17 cellular contexts compared by ENCODE assay signal in the genomic region with DNA sequence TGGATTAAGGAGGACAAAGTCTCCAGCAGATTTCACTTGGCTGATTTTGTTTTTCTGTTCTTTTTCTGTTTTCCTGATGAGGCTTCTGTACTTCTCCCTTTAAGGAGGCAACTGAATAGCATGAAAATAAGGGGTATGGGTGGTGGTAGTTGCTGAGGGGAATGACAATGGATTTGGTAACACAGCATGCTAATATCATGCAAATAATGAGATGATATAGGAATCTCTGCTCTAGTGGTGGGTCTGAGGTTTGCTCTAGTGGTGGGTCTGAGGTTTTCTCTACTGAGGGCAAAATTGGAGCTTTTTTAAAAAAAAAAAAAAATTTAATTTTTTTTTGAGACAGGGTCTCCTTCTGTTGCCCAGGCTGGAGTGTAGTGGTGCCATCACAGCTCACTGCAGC.
DNase-seq lines count a peak whose midpoint lies in the region; ATAC-seq and TF ChIP-seq lines count a peak whose summit lies in the region.
"Had no signal": no experiment of that assay in that cellular context is flagged by ENCODE, and none has a peak within 500 bp of the region (broad histone marks: within the 10 kb centered on the region; RNA-seq: fewer than 3 reads in every experiment).

No MANE protein-coding gene starts in this region.

- in situ Hi-C loops in gastrocnemius medialis (cut with MboI; ENCODE audit: low sequenced_read_pairs in 4 of 4) = loop anchor here in 1 of 4 donors (25.0 kb wide), 1 partner anchor 506 kb away; no protein-coding TSS in a partner anchor

- intact Hi-C loops in Right ventricle myocardium inferior (cut with DNase I) (loop anchor here (5.0 to 10.0 kb wide), 3 partner anchors 59 to 493 kb away; no protein-coding TSS in a partner anchor), gastrocnemius medialis (cut with DNase I; ENCODE audit: low total_unique reads) (no loop called here), upper lobe of right lung (cut with DNase I) (no loop called here), lower lobe of right lung (cut with DNase I) (no loop called here)
- intact Hi-C loops in activated T-helper 2 cell treated with anti-CD3 and anti-CD28 coated beads, Interferon-gamma antibody, Interleukin-2, Interleukin-4, amounts not matched to agents 10 μg/mL and 5 μg/mL and 100 μg/mL, durations not matched to agents 14 hours and 24 hours and 36 hours (cut with micrococcal nuclease) = no loop called here

- no peaks in the 10 kb centered on the region for H3K9me3 Mint-ChIP-seq in activated T-helper 2 cell treated with anti-CD3 and anti-CD28 coated beads, Interferon-gamma antibody, Interleukin-2, Interleukin-4, amounts not matched to agents 10 μg/mL and 5 μg/mL and 100 μg/mL, durations not matched to agents 14 hours and 24 hours and 36 hours
- H3K9me3 Mint-ChIP-seq: CD4-positive, alpha-beta T cell had no signal

- H3K36me3 ChIP-seq in right atrium auricular region (no peaks in the 10 kb centered on the region), gastrocnemius medialis (no peaks in the 10 kb centered on the region), upper lobe of right lung (no peaks in the 10 kb centered on the region), lower lobe of right lung (no peaks in the 10 kb centered on the region)

- H3K27ac Mint-ChIP-seq in activated T-helper 2 cell treated with anti-CD3 and anti-CD28 coated beads, Interferon-gamma antibody, Interleukin-2, Interleukin-4, amounts not matched to agents 10 μg/mL and 5 μg/mL and 100 μg/mL, durations not matched to agents 14 hours and 24 hours and 36 hours = peak overlapping the region; percentile 49
- H3K27ac Mint-ChIP-seq: CD4-positive, alpha-beta T cell had no signal

- H3K4me1 ChIP-seq in right atrium auricular region = peaks cover 0 to 70% of the 10 kb centered on the region in 2 donors
- H3K4me1 ChIP-seq in gastrocnemius medialis = peaks cover 27 to 47% of the 10 kb centered on the region in 2 donors
- H3K4me1 ChIP-seq in upper lobe of right lung = peaks cover 56% of the 10 kb centered on the region
- peaks cover 75% of the 10 kb centered on the region for H3K4me1 ChIP-seq in lower lobe of right lung

- H3K27me3 ChIP-seq in right atrium auricular region (no peaks in the 10 kb centered on the region), gastrocnemius medialis (no peaks in the 10 kb centered on the region), upper lobe of right lung (no peaks in the 10 kb centered on the region), lower lobe of right lung (ENCODE audit: low read depth) (no peaks in the 10 kb centered on the region)

- H3K27ac ChIP-seq in right atrium auricular region = peak overlapping the region; percentile 18 to 26
- peak overlapping the region in 3 of 4 donors; percentile 22 to 60 (median 36) for H3K27ac ChIP-seq in gastrocnemius medialis
- no peak overlapping the region for H3K27ac ChIP-seq in upper lobe of right lung
- H3K27ac ChIP-seq in lower lobe of right lung = no peak overlapping the region
- H3K27ac ChIP-seq: RWPE1 had no signal

- H3K4me1 Mint-ChIP-seq in activated T-helper 2 cell treated with anti-CD3 and anti-CD28 coated beads, Interferon-gamma antibody, Interleukin-2, Interleukin-4, amounts not matched to agents 10 μg/mL and 5 μg/mL and 100 μg/mL, durations not matched to agents 14 hours and 24 hours and 36 hours (ENCODE audit: low read depth) = peaks cover 71% of the 10 kb centered on the region

- TF ChIP-seq CTCF in right atrium auricular region (IDR thresholded peaks at IDR 0.05) = no peak
- no peak for TF ChIP-seq CTCF in gastrocnemius medialis (IDR thresholded peaks at IDR 0.05 in 4 of 5, conservative IDR thresholded peaks at IDR 0.05 in 1 of 5)
- TF ChIP-seq CTCF in upper lobe of right lung (IDR thresholded peaks at IDR 0.05) = no peak
- no peak for TF ChIP-seq CTCF in lower lobe of right lung (IDR thresholded peaks at IDR 0.05)

- H3K36me3 Mint-ChIP-seq in activated T-helper 2 cell treated with anti-CD3 and anti-CD28 coated beads, Interferon-gamma antibody, Interleukin-2, Interleukin-4, amounts not matched to agents 10 μg/mL and 5 μg/mL and 100 μg/mL, durations not matched to agents 14 hours and 24 hours and 36 hours (ENCODE audit: low read depth) = peaks cover 63% of the 10 kb centered on the region

- no peak overlapping the region for H3K4me3 Mint-ChIP-seq in activated T-helper 2 cell treated with anti-CD3 and anti-CD28 coated beads, Interferon-gamma antibody, Interleukin-2, Interleukin-4, amounts not matched to agents 10 μg/mL and 5 μg/mL and 100 μg/mL, durations not matched to agents 14 hours and 24 hours and 36 hours (ENCODE audit: low read depth)
- H3K4me3 Mint-ChIP-seq: CD4-positive, alpha-beta T cell had no signal

- H3K9me3 ChIP-seq in right atrium auricular region = no peaks in the 10 kb centered on the region
- H3K9me3 ChIP-seq in gastrocnemius medialis = no peaks in the 10 kb centered on the region
- H3K9me3 ChIP-seq in upper lobe of right lung = no peaks in the 10 kb centered on the region
- no peaks in the 10 kb centered on the region for H3K9me3 ChIP-seq in lower lobe of right lung

- no peaks in the 10 kb centered on the region for H3K27me3 Mint-ChIP-seq in activated T-helper 2 cell treated with anti-CD3 and anti-CD28 coated beads, Interferon-gamma antibody, Interleukin-2, Interleukin-4, amounts not matched to agents 10 μg/mL and 5 μg/mL and 100 μg/mL, durations not matched to agents 14 hours and 24 hours and 36 hours (ENCODE audit: low read depth)
- H3K27me3 Mint-ChIP-seq: CD4-positive, alpha-beta T cell had no signal

- DNase-seq in right atrium auricular region (ENCODE audit: low spot score) = no peak
- DNase-seq in Right ventricle myocardium inferior (ENCODE audit: missing footprints) = no peak
- DNase-seq in activated T-helper 2 cell treated with anti-CD3 and anti-CD28 coated beads, Interferon-gamma antibody, Interleukin-2, Interleukin-4, amounts not matched to agents 10 μg/mL and 5 μg/mL and 100 μg/mL, durations not matched to agents 14 hours and 24 hours and 36 hours (ENCODE audit: low spot score) = no peak
- no peak for DNase-seq in gastrocnemius medialis
- no peak for DNase-seq in upper lobe of right lung
- no peak for DNase-seq in lower lobe of right lung
- DNase-seq: AML-193; CD4-positive, alpha-beta T cell; DMS79 treated with DMSO at 0.1 percent for 48 hours; KBM-7; NCI-H1048; NCI-H146; NCI-H226; NK-92 treated with Interleukin-12 subunit alpha and Interleukin-12 subunit beta, amount 100 ng/mL, for 24 hours had no signal

- no peak for ATAC-seq in Right ventricle myocardium inferior
- ATAC-seq in gastrocnemius medialis = no peak
- ATAC-seq in upper lobe of right lung = no peak
- ATAC-seq in GM19324 (IDR thresholded peaks at IDR 0.05; ENCODE audit: low FRiP score, unreplicated experiment) = no peak
- ATAC-seq in lower lobe of right lung = no peak
- ATAC-seq: HCT116 had no signal

- no peak for TF ChIP-seq POLR2A in gastrocnemius medialis (IDR thresholded peaks at IDR 0.05)

- H3K4me3 ChIP-seq in right atrium auricular region (no peak overlapping the region), gastrocnemius medialis (no peak overlapping the region), upper lobe of right lung (no peak overlapping the region), lower lobe of right lung (no peak overlapping the region)

Comparison
In these comparisons a context has a peak if more than half of its experiments do, and no peak if none do; other contexts are left out.
1. H3K27ac ChIP-seq: peak in right atrium auricular region (2 of 2) and gastrocnemius medialis (3 of 4); none in upper lobe of right lung (single experiment) and lower lobe of right lung (single experiment).